1 cellular context compared by ENCODE assay signal in the genomic region with DNA sequence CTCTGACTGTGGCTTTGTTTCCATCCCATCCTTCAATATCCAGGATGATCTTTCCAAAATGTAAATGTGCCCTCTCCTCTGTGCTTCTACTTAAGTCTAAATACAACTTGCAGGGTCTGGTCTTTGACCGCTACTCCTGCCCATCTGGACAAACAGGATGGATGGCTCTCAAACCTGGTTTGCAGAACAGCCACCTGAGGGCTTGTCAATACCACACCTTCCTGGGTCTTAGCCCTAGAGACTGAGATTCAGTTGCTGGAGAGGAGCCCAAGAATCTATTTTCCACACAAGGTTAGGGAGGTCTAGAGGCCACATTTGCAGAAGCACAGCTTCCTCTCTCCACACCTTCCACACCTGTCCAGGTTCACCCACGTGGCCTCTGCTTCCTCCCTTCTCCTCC.
TF ChIP-seq lines count a peak whose summit lies in the region.

No MANE protein-coding gene starts in this region.

TF ChIP-seq in GM23338, 12 proteins besides CTCF, POLR2A, EP300 and RAD21 (continued from another document):
- no peak for TF ChIP-seq ZNF462 (CRISPR knock-in tag; IDR thresholded peaks at IDR 0.05)
